20 cellular contexts compared by ENCODE assay signal in the genomic region with DNA sequence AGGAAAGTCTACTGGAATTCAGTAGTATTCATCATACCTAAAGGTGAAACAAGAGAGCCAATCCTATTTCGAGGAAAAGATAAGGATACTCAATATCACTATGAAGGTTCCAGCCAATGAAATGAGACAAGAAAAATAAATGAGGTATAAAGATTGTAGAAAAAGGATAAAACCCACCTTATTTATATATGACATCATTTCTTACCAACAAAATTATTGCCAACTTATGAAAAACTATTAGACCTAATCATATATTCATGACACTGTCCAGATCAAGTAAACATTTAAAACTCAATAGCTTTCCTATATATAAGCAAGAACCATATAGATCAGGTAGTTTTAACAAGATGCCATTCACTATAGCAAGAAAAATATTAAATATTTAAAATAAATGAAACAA.
"Had no signal": no experiment of that assay in that cellular context is flagged by ENCODE, and none has a peak within 500 bp of the region (broad histone marks: within the 10 kb centered on the region; RNA-seq: fewer than 3 reads in every experiment).

No MANE protein-coding gene starts in this region.

- H3K27me3 ChIP-seq: colonic mucosa, esophagus muscularis mucosa, gastroesophageal sphincter, heart left ventricle, hepatocyte, left lung had no signal

- H3K9me3 ChIP-seq: colonic mucosa, esophagus muscularis mucosa, gastroesophageal sphincter, heart left ventricle, left lung, lower lobe of right lung, mucosa of descending colon had no signal

- DNase-seq: colonic mucosa; cortex of kidney; effector CD8-positive, alpha-beta T cell; effector memory CD8-positive, alpha-beta T cell; endodermal cell; foreskin keratinocyte; heart left ventricle; hypothalamus; kidney glomerular epithelial cell; left colon; left lung; left ventricle myocardium superior; lower lobe of right lung; mesenchymal stem cell; mucosa of descending colon; naive B cell had no signal

- H3K79me2 ChIP-seq: hepatocyte had no signal

- ATAC-seq: effector memory CD8-positive, alpha-beta T cell; foreskin keratinocyte; gastroesophageal sphincter; heart left ventricle; left lung; left ventricle myocardium superior; lower lobe of right lung; mucosa of descending colon had no signal

- H3K4me3 ChIP-seq: colonic mucosa, esophagus muscularis mucosa, gastroesophageal sphincter, heart left ventricle, hepatocyte, left lung, lower lobe of right lung, mucosa of descending colon had no signal

- FAIRE-seq: keratinocyte had no signal

- H3K4me1 ChIP-seq: colonic mucosa, foreskin keratinocyte, gastroesophageal sphincter, left lung, lower lobe of right lung had no signal

- H3K4me2 ChIP-seq: hepatocyte had no signal

- H2AFZ ChIP-seq: hepatocyte had no signal

- H3K27ac ChIP-seq: colonic mucosa, esophagus muscularis mucosa, foreskin keratinocyte, gastroesophageal sphincter, heart left ventricle, hepatocyte, left lung, lower lobe of right lung had no signal

- H3K36me3 ChIP-seq: colonic mucosa, esophagus muscularis mucosa, gastroesophageal sphincter, heart left ventricle, left lung, lower lobe of right lung had no signal
